31 cellular contexts compared by ENCODE assay signal in the genomic region with DNA sequence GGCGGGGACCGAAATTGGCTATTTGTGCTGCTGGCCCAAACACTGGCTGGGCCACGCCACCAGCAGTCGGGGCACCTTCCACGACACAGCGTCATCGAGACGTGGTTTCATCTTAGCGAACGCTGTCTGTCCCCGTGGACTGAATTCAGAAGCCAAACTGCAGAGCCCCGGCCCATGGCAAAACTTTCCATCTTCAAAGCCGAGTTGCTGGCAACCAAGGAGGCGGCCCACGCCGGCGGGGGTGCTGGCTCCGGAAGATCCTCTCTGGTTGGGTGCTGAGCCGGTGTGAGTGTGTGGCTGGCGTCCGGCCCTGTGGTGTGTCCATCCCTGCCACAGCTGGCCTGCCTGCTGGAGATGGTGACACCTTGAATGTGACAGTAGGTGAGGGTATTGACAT.
"Had no signal": no experiment of that assay in that cellular context is flagged by ENCODE, and none has a peak within 500 bp of the region (broad histone marks: within the 10 kb centered on the region; RNA-seq: fewer than 3 reads in every experiment).

No MANE protein-coding gene starts in this region.

- DNase-seq: activated CD4-positive, alpha-beta memory T cell treated with anti-CD3 and anti-CD28 coated beads for 36 hours; activated CD4-positive, alpha-beta T cell treated with anti-CD3 and anti-CD28 coated beads for 36 hours; activated CD4-positive, alpha-beta T cell treated with anti-CD3 and anti-CD28 coated beads, Interleukin-2, amount 10 ng/mL, durations not matched to agents 24 days and 14 days; activated CD4-positive, CD25-positive, alpha-beta regulatory T cell; activated CD4-positive, CD25-positive, alpha-beta regulatory T cell treated with anti-CD3 and anti-CD28 coated beads, Interleukin-2, amount 50 U/mL, for 72 hours; activated CD8-positive, alpha-beta memory T cell treated with anti-CD3 and anti-CD28 coated beads, Interleukin-2, amount 10 ng/mL, durations not matched to agents 7 days and 5 days; activated CD8-positive, alpha-beta memory T cell treated with anti-CD3 and anti-CD28 coated beads, Interleukin-2, amount 50 U/mL, for 4 hours; activated CD8-positive, alpha-beta T cell treated with anti-CD3 and anti-CD28 coated beads, Interleukin-2, amount 10 ng/mL, durations not matched to agents 7 days and 5 days; activated gamma-delta T cell; activated naive CD4-positive, alpha-beta T cell; activated naive CD4-positive, alpha-beta T cell treated with anti-CD3 and anti-CD28 coated beads, Interleukin-2, amount 50 U/mL, for 16 hours; activated T-cell treated with anti-CD3 and anti-CD28 coated beads, Interleukin-2, amount 50 U/mL, for 1 hour; activated T-cell treated with anti-CD3 and anti-CD28 coated beads, Interleukin-2, amount 50 U/mL, for 48 hours; amniotic stem cell; anterior cingulate cortex; brain microvascular endothelial cell; central memory CD4-positive, alpha-beta T cell; cerebellar nuclear complex; cortex of kidney; dermis blood vessel endothelial cell; effector CD4-positive, alpha-beta T cell; effector memory CD8-positive, alpha-beta T cell; erythroblast; foreskin keratinocyte; gastrocnemius medialis; T-helper 1 cell; T-helper 17 cell; T1000 had no signal

- H3K27ac Mint-ChIP-seq: activated CD4-positive, alpha-beta memory T cell treated with anti-CD3 and anti-CD28 coated beads for 36 hours; activated CD4-positive, alpha-beta T cell treated with anti-CD3 and anti-CD28 coated beads for 36 hours; activated CD4-positive, alpha-beta T cell treated with anti-CD3 and anti-CD28 coated beads, Interleukin-2, amount 10 ng/mL, durations not matched to agents 24 days and 14 days; activated CD8-positive, alpha-beta memory T cell treated with anti-CD3 and anti-CD28 coated beads, Interleukin-2, amount 10 ng/mL, durations not matched to agents 7 days and 5 days; activated CD8-positive, alpha-beta T cell treated with anti-CD3 and anti-CD28 coated beads, Interleukin-2, amount 10 ng/mL, durations not matched to agents 7 days and 5 days; activated naive CD8-positive, alpha-beta T cell; effector memory CD8-positive, alpha-beta T cell; T-helper 17 cell; T-helper 2 cell treated with Interferon-gamma antibody and Interleukin-4, amounts not matched to agents 5 μg/mL and 100 μg/mL, for 36 hours had no signal

- H3K4me1 ChIP-seq: foreskin keratinocyte, gastrocnemius medialis had no signal

- ATAC-seq: activated CD4-positive, alpha-beta T cell treated with anti-CD3 and anti-CD28 coated beads for 36 hours; activated CD8-positive, alpha-beta memory T cell treated with anti-CD3 and anti-CD28 coated beads, Interleukin-2, amount 10 ng/mL, durations not matched to agents 7 days and 5 days; activated CD8-positive, alpha-beta T cell treated with anti-CD3 and anti-CD28 coated beads, Interleukin-2, amount 10 ng/mL, durations not matched to agents 7 days and 5 days; effector memory CD8-positive, alpha-beta T cell; foreskin keratinocyte; gastrocnemius medialis; T-helper 17 cell had no signal

- H3K27me3 Mint-ChIP-seq: activated CD4-positive, alpha-beta T cell treated with anti-CD3 and anti-CD28 coated beads for 36 hours; activated CD4-positive, alpha-beta T cell treated with anti-CD3 and anti-CD28 coated beads, Interleukin-2, amount 10 ng/mL, durations not matched to agents 24 days and 14 days; activated CD8-positive, alpha-beta memory T cell treated with anti-CD3 and anti-CD28 coated beads, Interleukin-2, amount 10 ng/mL, durations not matched to agents 7 days and 5 days had no signal

- H3K27ac ChIP-seq: brain microvascular endothelial cell, esophagus muscularis mucosa, foreskin keratinocyte, gastrocnemius medialis had no signal

- H3K27me3 ChIP-seq: brain microvascular endothelial cell, foreskin keratinocyte had no signal

- H3K36me3 ChIP-seq: brain microvascular endothelial cell, esophagus muscularis mucosa, gastrocnemius medialis had no signal

- H3K4me3 Mint-ChIP-seq: activated CD4-positive, alpha-beta memory T cell treated with anti-CD3 and anti-CD28 coated beads for 36 hours; activated CD4-positive, alpha-beta T cell treated with anti-CD3 and anti-CD28 coated beads for 36 hours; activated CD4-positive, alpha-beta T cell treated with anti-CD3 and anti-CD28 coated beads, Interleukin-2, amount 10 ng/mL, durations not matched to agents 24 days and 14 days; activated CD8-positive, alpha-beta memory T cell treated with anti-CD3 and anti-CD28 coated beads, Interleukin-2, amount 10 ng/mL, durations not matched to agents 7 days and 5 days; activated CD8-positive, alpha-beta T cell treated with anti-CD3 and anti-CD28 coated beads, Interleukin-2, amount 10 ng/mL, durations not matched to agents 7 days and 5 days; activated naive CD8-positive, alpha-beta T cell; effector memory CD8-positive, alpha-beta T cell; T-helper 17 cell; T-helper 2 cell treated with Interferon-gamma antibody and Interleukin-4, amounts not matched to agents 5 μg/mL and 100 μg/mL, for 36 hours had no signal

- H3K9me3 ChIP-seq: gastrocnemius medialis had no signal

- H3K9me3 Mint-ChIP-seq: T-helper 2 cell treated with Interferon-gamma antibody and Interleukin-4, amounts not matched to agents 5 μg/mL and 100 μg/mL, for 36 hours had no signal

- H3K4me3 ChIP-seq: esophagus muscularis mucosa, gastrocnemius medialis had no signal

- H3K36me3 Mint-ChIP-seq: activated CD4-positive, alpha-beta memory T cell treated with anti-CD3 and anti-CD28 coated beads for 36 hours; activated CD8-positive, alpha-beta memory T cell treated with anti-CD3 and anti-CD28 coated beads, Interleukin-2, amount 10 ng/mL, durations not matched to agents 7 days and 5 days; activated naive CD8-positive, alpha-beta T cell had no signal

- H3K4me1 Mint-ChIP-seq: activated CD4-positive, alpha-beta T cell treated with anti-CD3 and anti-CD28 coated beads for 36 hours; activated CD4-positive, alpha-beta T cell treated with anti-CD3 and anti-CD28 coated beads, Interleukin-2, amount 10 ng/mL, durations not matched to agents 24 days and 14 days; activated CD8-positive, alpha-beta memory T cell treated with anti-CD3 and anti-CD28 coated beads, Interleukin-2, amount 10 ng/mL, durations not matched to agents 7 days and 5 days; T-helper 17 cell had no signal
